8 cellular contexts compared by ENCODE assay signal in genomic region chr11:326842-327580, GRCh38. TPM values are rescaled to one million over a fixed set of nuclear protein-coding genes. Genes with fewer than 3 reads are reported as not detected.
DNase-seq lines count a peak whose midpoint lies in the region; ATAC-seq and TF ChIP-seq lines count a peak whose summit lies in the region.

No MANE protein-coding gene starts in this region.

- H3K4me3 ChIP-seq in KMS-11 (IDR thresholded peaks at IDR 0.05; ENCODE audit: insufficient read depth, low read depth, low read length) (no peak overlapping the region), heart right ventricle (peak overlapping the region in 6 of 10 donors; percentile 16 to 39 (median 26)), sigmoid colon (no peak overlapping the region)

- H3K36me3 ChIP-seq in KMS-11 (ENCODE audit: insufficient read depth) (no peaks in the 10 kb centered on the region), heart right ventricle (no peaks in the 10 kb centered on the region), sigmoid colon (no peaks in the 10 kb centered on the region)

- H3K4me2 ChIP-seq in KMS-11, result peak overlapping the region; percentile 57; the same call in 1 of the 2 replicates

- TF ChIP-seq POLR2A in sigmoid colon (IDR thresholded peaks at IDR 0.05), result no peak

- peaks cover 9 to 13% (median 11%) of the 10 kb centered on the region in 7 donors for H3K9me3 Mint-ChIP-seq in CD14-positive monocyte
- H3K9me3 Mint-ChIP-seq in Calu3 (ENCODE audit: low read depth, unreplicated experiment), result no peaks in the 10 kb centered on the region

- H3K27ac ChIP-seq in KMS-11 (no peak overlapping the region), heart right ventricle (peak overlapping the region; percentile 90 to 98 (median 96)), sigmoid colon (peak overlapping the region; percentile 87 to 95 (median 90))

- BruUV-seq in Calu3 (replicated peaks; lab: Mats Ljungman, UMichigan), result no TSS peak

- no peak overlapping the region; the same call in 1 of the 2 replicates for H2AFZ ChIP-seq in KMS-11 (ENCODE audit: low read depth)

- H3K36me3 Mint-ChIP-seq in CD14-positive monocyte (peaks cover 2 to 3% of the 10 kb centered on the region in 2 donors), Calu3 (ENCODE audit: insufficient read depth, unreplicated experiment) (peaks cover 4% of the 10 kb centered on the region)

- H3K4me1 Mint-ChIP-seq in CD14-positive monocyte, result peaks cover 50% of the 10 kb centered on the region
- no peaks in the 10 kb centered on the region for H3K4me1 Mint-ChIP-seq in Calu3 (ENCODE audit: low read depth, unreplicated experiment)

- DNase-seq in CD14-positive monocyte (ENCODE audit: low spot score) (peak; percentile 88), heart right ventricle (peak; percentile 84 to 93), sigmoid colon (peak; percentile 93), Calu3 (no peak), NCI-H1694 treated with DMSO at 0.1 percent for 48 hours (lab: John Stamatoyannopoulos, UW) (no peak)
- peak; percentile 82 for DNase-seq in activated effector memory CD4-positive, alpha-beta T cell treated with anti-CD3 and anti-CD28 coated beads, Interleukin-2, amount 50 U/mL, for 16 hours

- ATAC-seq in GM21367 (IDR thresholded peaks at IDR 0.05; ENCODE audit: unreplicated experiment) (peak; percentile 55), heart right ventricle (peak; percentile 81 to 95 (median 92))

- intact Hi-C loops in CD14-positive monocyte (cut with micrococcal nuclease), result no loop called here
- intact Hi-C loops in heart right ventricle (cut with DNase I), result no loop called here
- intact Hi-C loops in sigmoid colon (cut with DNase I), result loop anchor here (1.0 kb wide), 1 partner anchor 26 kb away; no protein-coding TSS in a partner anchor
- intact Hi-C loops in Calu3 (cut with micrococcal nuclease; ENCODE audit: unreplicated experiment), result no loop called here

- H3K9me3 ChIP-seq in heart right ventricle (no peaks in the 10 kb centered on the region), sigmoid colon (no peaks in the 10 kb centered on the region)

- CTCF ChIA-PET in Calu3 (lab: Charles Lee), result interaction anchor here (0.6 to 0.9 kb wide), 4 partner anchors 10 to 47 kb away, joined by 3 read pairs; no protein-coding TSS in a partner anchor

- WGBS in heart right ventricle, 2 donors, result 20 to 40% methylated on average over 19 of the region's 19 CpGs
- WGBS in sigmoid colon, 2 donors, result 19 to 34% methylated on average over 19 of the region's 19 CpGs

- H3K27me3 Mint-ChIP-seq in CD14-positive monocyte (ENCODE audit: low read depth in 3 of 3) (peaks cover 3 to 11% (median 8%) of the 10 kb centered on the region in 3 donors), Calu3 (ENCODE audit: unreplicated experiment) (peaks cover 28% of the 10 kb centered on the region)

- H4K20me1 ChIP-seq in KMS-11 (ENCODE audit: insufficient read depth), result no peaks in the 10 kb centered on the region

- H3K27me3 ChIP-seq in KMS-11 (ENCODE audit: insufficient read depth, low read depth) (peaks cover 57% of the 10 kb centered on the region), heart right ventricle (no peaks in the 10 kb centered on the region), sigmoid colon (no peaks in the 10 kb centered on the region)

- TF ChIP-seq CTCF in CD14-positive monocyte (IDR thresholded peaks at IDR 0.05) (no peak), KMS-11 (conservative IDR thresholded peaks at IDR 0.05; ENCODE audit: low read depth, low read length) (no peak), heart right ventricle (IDR thresholded peaks at IDR 0.05) (no peak), sigmoid colon (IDR thresholded peaks at IDR 0.05) (no peak), Calu3 (IDR thresholded peaks at IDR 0.05; ENCODE audit: unreplicated experiment) (no peak)

- no peaks in the 10 kb centered on the region for H3K79me2 ChIP-seq in KMS-11 (ENCODE audit: insufficient read depth, low read depth)

- no peak overlapping the region for H3K9ac ChIP-seq in KMS-11

- no peak for TF ChIP-seq EP300 in sigmoid colon (IDR thresholded peaks at IDR 0.05)

- H3K4me3 Mint-ChIP-seq in CD14-positive monocyte, result peak overlapping the region; percentile 70 to 81
- H3K4me3 Mint-ChIP-seq in Calu3 (ENCODE audit: low read depth, unreplicated experiment), result no peak overlapping the region

- H3K27ac Mint-ChIP-seq in CD14-positive monocyte (peak overlapping the region; percentile 94 to 98 (median 97)), Calu3 (ENCODE audit: unreplicated experiment) (no peak overlapping the region)

- H3K4me1 ChIP-seq in KMS-11 (ENCODE audit: low read depth, poor library complexity, severe bottlenecking) (peaks cover 37% of the 10 kb centered on the region), heart right ventricle (peaks cover 15 to 61% (median 42%) of the 10 kb centered on the region in 9 donors), sigmoid colon (peaks cover 0 to 58% (median 38%) of the 10 kb centered on the region in 4 donors)

RNA-seq across cellular contexts. Expression of gene IFITM3, which starts 6.4 kb away (rescaled TPM):
- 100 to 1,000 TPM; 445 to 637 TPM for polyA plus RNA-seq in CD14-positive monocyte
- total RNA-seq in heart right ventricle, result 100 to 1,000 TPM in 9 of 10 donors, 10 to 100 TPM in 1; 94.1 to 591 (median 172) TPM
- 1,000 to 10,000 TPM in 1 of 2 donors, 100 to 1,000 TPM in 1; 676 to 1,409 TPM for polyA plus RNA-seq in heart right ventricle
- total RNA-seq in sigmoid colon, result 100 to 1,000 TPM; 278 to 463 (median 291) TPM
- polyA plus RNA-seq in sigmoid colon, result 1,000 to 10,000 TPM in 1 of 3 donors, 100 to 1,000 TPM in 2; 116 to 1,104 (median 383) TPM
- total RNA-seq in Calu3 (2022), result 264 and 492 TPM in 2 replicates

RNA-seq across cellular contexts. Expression of gene IFITM1, which starts 13.2 kb away (rescaled TPM):
- 10 to 100 TPM; 26.0 to 36.3 TPM for polyA plus RNA-seq in CD14-positive monocyte
- 100 to 1,000 TPM in 4 of 10 donors, 10 to 100 TPM in 6; 51.6 to 182 (median 94.9) TPM for total RNA-seq in heart right ventricle
- polyA plus RNA-seq in heart right ventricle, result 100 to 1,000 TPM; 235 to 427 TPM
- total RNA-seq in sigmoid colon, result 10 to 100 TPM; 82.4 to 94.2 (median 92.6) TPM
- polyA plus RNA-seq in sigmoid colon, result 100 to 1,000 TPM in 1 of 3 donors, 10 to 100 TPM in 2; 41.2 to 580 (median 58.9) TPM
- total RNA-seq in Calu3 (2022), result 45.6 and 179 TPM in 2 replicates

RNA-seq across cellular contexts. Expression of gene IFITM2, which starts 19.4 kb away (rescaled TPM):
- polyA plus RNA-seq in CD14-positive monocyte (1,000 to 10,000 TPM in 1 of 2 donors, 100 to 1,000 TPM in 1; 625 to 1,147 TPM), heart right ventricle (100 to 1,000 TPM; 423 to 843 TPM), sigmoid colon (100 to 1,000 TPM in 2 of 3 donors, 10 to 100 TPM in 1; 73.3 to 461 (median 164) TPM)
- total RNA-seq in heart right ventricle (100 to 1,000 TPM in 7 of 10 donors, 10 to 100 TPM in 3; 57.2 to 333 (median 144) TPM), sigmoid colon (100 to 1,000 TPM in 3 of 4 donors, 10 to 100 TPM in 1; 79.8 to 187 (median 141) TPM), Calu3 (2022) (29.1 and 117 TPM in 2 replicates)

RNA-seq across cellular contexts. Expression of gene IFITM5, which starts 27.7 kb away (rescaled TPM):
- polyA plus RNA-seq in CD14-positive monocyte, result not detected
- total RNA-seq in heart right ventricle, result not detected
- not detected for polyA plus RNA-seq in heart right ventricle
- total RNA-seq in sigmoid colon, result not detected
- not detected for polyA plus RNA-seq in sigmoid colon
- total RNA-seq in Calu3 (2022), result not detected in 2 replicates

RNA-seq across cellular contexts. Expression of gene PGGHG, which starts 38.1 kb away (rescaled TPM):
- polyA plus RNA-seq in CD14-positive monocyte (1 to 10 TPM; 1.6 to 2.1 TPM), heart right ventricle (10 to 100 TPM; 15.9 to 45.3 TPM), sigmoid colon (10 to 100 TPM in 1 of 3 donors, 1 to 10 TPM in 2; 1.6 to 68.0 (median 3.6) TPM)
- total RNA-seq in heart right ventricle (10 to 100 TPM in 1 of 10 donors, 1 to 10 TPM in 9; 3.3 to 10.8 (median 5.9) TPM), sigmoid colon (10 to 100 TPM; 11.4 to 15.3 (median 13.6) TPM), Calu3 (2022) (9.5 and 13.5 TPM in 2 replicates)

Comparison
In these comparisons a context has a peak if more than half of its experiments do, and no peak if none do; other contexts are left out.
1. DNase-seq: peak in CD14-positive monocyte (single experiment), activated effector memory CD4-positive, alpha-beta T cell treated with anti-CD3 and anti-CD28 coated beads, Interleukin-2, amount 50 U/mL, for 16 hours (single experiment), heart right ventricle (2 of 2) and sigmoid colon (single experiment); none in Calu3 (single experiment) and NCI-H1694 treated with DMSO at 0.1 percent for 48 hours (single experiment).
2. H3K4me3 ChIP-seq: peak in heart right ventricle (6 of 10); none in KMS-11 (single experiment) and sigmoid colon (0 of 4).